8 cellular contexts compared by ENCODE assay signal in the genomic region with DNA sequence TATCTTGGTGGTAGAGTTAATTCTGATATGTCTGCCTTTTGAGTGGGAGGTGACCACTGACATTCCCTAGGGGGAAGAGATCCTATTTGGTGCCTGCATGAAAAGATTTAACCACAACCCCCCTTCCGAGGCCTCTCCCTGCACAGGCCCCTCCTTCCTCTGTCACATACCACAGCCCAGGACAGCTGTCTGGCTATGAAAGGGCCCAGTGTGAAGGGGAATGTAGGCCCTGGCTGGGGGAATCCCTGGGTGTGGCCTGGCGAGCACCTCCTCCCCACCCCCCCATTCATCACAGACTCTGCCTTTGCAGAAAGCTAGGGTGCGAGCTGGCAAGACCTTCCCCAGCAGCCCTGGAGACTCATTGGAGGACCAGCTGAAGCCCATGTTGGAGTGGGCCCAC. TPM values are rescaled to one million over a fixed set of nuclear protein-coding genes. Genes with fewer than 3 reads are reported as not detected.
A peak's percentile ranks its signal among the peaks of the same experiment; 100 is the strongest.
DNase-seq lines count a peak whose midpoint lies in the region; ATAC-seq, FAIRE-seq and TF ChIP-seq lines count a peak whose summit lies in the region.

No MANE protein-coding gene starts in this region.

- no peaks in the 10 kb centered on the region for H3K27me3 ChIP-seq in H9 (ENCODE audit: insufficient read depth, low read length)
- H3K27me3 ChIP-seq in right cardiac atrium (ENCODE audit: control insufficient read depth, insufficient read depth): no peaks in the 10 kb centered on the region

- peak; percentile 57 to 75 for ATAC-seq in right cardiac atrium
- ATAC-seq in GM21528 (IDR thresholded peaks at IDR 0.05; ENCODE audit: low FRiP score, unreplicated experiment): no peak

- H3K36me3 Mint-ChIP-seq in H9 (ENCODE audit: insufficient read depth in 1 of 3, low read depth in 3 of 3): peaks cover 79 to 99% (median 96%) of the 10 kb centered on the region in 3 experiments

- no peak overlapping the region for H4K91ac ChIP-seq in H9 (ENCODE audit: insufficient read length, low read depth, low read length)

- H2BK15ac ChIP-seq in H9 (ENCODE audit: low read depth, low read length): no peak overlapping the region

- no peak overlapping the region for H2AK5ac ChIP-seq in H9 (ENCODE audit: insufficient read length, low read length)

- H3K27ac ChIP-seq in H9 (ENCODE audit: insufficient read length, low read depth, low read length) (no peak overlapping the region), right cardiac atrium (ENCODE audit: low read length) (no peak overlapping the region)

- H3K23ac ChIP-seq in H9 (ENCODE audit: insufficient read length, low read depth, low read length): no peak overlapping the region

- H3K18ac ChIP-seq in H9 (ENCODE audit: insufficient read length, low read depth, low read length): no peak overlapping the region

- no peak for FAIRE-seq in RCC 7860 (lab: Jason Lieb, UNC)

- DNase-seq in GM10266 (ENCODE audit: extremely low spot score) (peak; percentile 77), H9 (no peak), SW480 (ENCODE audit: low spot score) (peak; percentile 100), right cardiac atrium (no peak), NOMO-1 (lab: John Stamatoyannopoulos, UW; ENCODE audit: unreplicated experiment in 2 of 2) (no peak), NCI-H1694 treated with DMSO at 0.1 percent for 48 hours (lab: John Stamatoyannopoulos, UW) (no peak), RCC 7860 (ENCODE audit: low spot score) (no peak)

- H3K4me1 Mint-ChIP-seq in H9: peaks cover 19 to 40% of the 10 kb centered on the region in 2 experiments

- peak overlapping the region in 2 of 3 experiments; percentile 92 to 95; a peak in 4 of 7 replicates for H3K27ac Mint-ChIP-seq in H9

- H3K4me3 Mint-ChIP-seq in H9: no peak overlapping the region

- no peak overlapping the region for H3K4me3 ChIP-seq in right cardiac atrium (ENCODE audit: low read length)

- H3K14ac ChIP-seq in H9 (ENCODE audit: insufficient read depth, low read length): no peak overlapping the region

- H2AFZ ChIP-seq in H9 (ENCODE audit: low read length): no peak overlapping the region

- no CpG with 5 or more reads among the region's 3 CpGs for WGBS in H9 (ENCODE audit: extremely low coverage, insufficient read length, low lambda C conversion rate)
- WGBS in right cardiac atrium: 52% methylated on average over 3 of the region's 3 CpGs

- H3K4me1 ChIP-seq in H9 (ENCODE audit: insufficient read depth, low read length) (no peaks in the 10 kb centered on the region), right cardiac atrium (ENCODE audit: control insufficient read depth, insufficient read depth, low read length) (no peaks in the 10 kb centered on the region)

- peaks cover 2% of the 10 kb centered on the region; the same call in 1 of the 2 replicates for H3K27me3 Mint-ChIP-seq in H9 (ENCODE audit: low read depth)

- no peak overlapping the region for H2BK5ac ChIP-seq in H9 (ENCODE audit: insufficient read length, low read length)

- no peak overlapping the region for H2BK120ac ChIP-seq in H9 (ENCODE audit: low read depth, low read length, poor library complexity, severe bottlenecking)

- H4K20me1 ChIP-seq in H9 (ENCODE audit: control insufficient read depth, insufficient read depth, insufficient read length): no peaks in the 10 kb centered on the region

- H3K79me1 ChIP-seq in H9 (ENCODE audit: insufficient read depth, low read depth, low read length, poor library complexity, severe bottlenecking): peaks cover 5% of the 10 kb centered on the region

- H3K4ac ChIP-seq in H9 (ENCODE audit: low read depth, low read length): no peak overlapping the region

- H4K8ac ChIP-seq in H9 (replicated peaks; ENCODE audit: insufficient read length, low read depth, low read length): no peak overlapping the region

- intact Hi-C loops in right cardiac atrium (cut with DNase I): loop anchor here in 3 of 4 donors (5.0 to 10.0 kb wide), 4 partner anchors 100 to 502 kb away; no protein-coding TSS in a partner anchor

- TF ChIP-seq CTCF in GM10266 (IDR thresholded peaks at IDR 0.05; ENCODE audit: control insufficient read depth, insufficient read depth, low read depth, missing control alignments): no peak
- no peak for TF ChIP-seq CTCF in H9 (conservative IDR thresholded peaks at IDR 0.05)

- H3K9me3 ChIP-seq in H9 (ENCODE audit: control insufficient read depth, low read depth, low read length) (no peaks in the 10 kb centered on the region), right cardiac atrium (ENCODE audit: control insufficient read depth, low read length) (no peaks in the 10 kb centered on the region)

- no peak overlapping the region for H3T11ph ChIP-seq in H9 (ENCODE audit: low read length)

- H3K4me2 ChIP-seq in H9 (ENCODE audit: insufficient read depth, insufficient read length, low read length): no peak overlapping the region

- no peak overlapping the region for H3K9ac ChIP-seq in H9 (ENCODE audit: extremely low read depth, insufficient read length, low read length)

- H4K5ac ChIP-seq in H9 (ENCODE audit: insufficient read length, low read depth, low read length): no peak overlapping the region

- no peak overlapping the region for H3K56ac ChIP-seq in H9 (ENCODE audit: insufficient read length, low read depth, low read length)

- no peak overlapping the region for H2BK12ac ChIP-seq in H9 (ENCODE audit: insufficient read length, low read depth, low read length)

- H3K9me3 Mint-ChIP-seq in H9: no peaks in the 10 kb centered on the region

- H3K23me2 ChIP-seq in H9 (ENCODE audit: insufficient read length, low read depth, low read length, poor library complexity, severe bottlenecking): no peaks in the 10 kb centered on the region

- H3K79me2 ChIP-seq in H9 (ENCODE audit: insufficient read depth, low read length): no peaks in the 10 kb centered on the region

- no peak overlapping the region for H2BK20ac ChIP-seq in H9 (ENCODE audit: low read depth, low read length, poor library complexity, severe bottlenecking)

RNA-seq across cellular contexts. Expression of a gene that starts 27.4 kb away (rescaled TPM):
- total RNA-seq in H9 (2021) (286 and 289 TPM in 2 replicates), right cardiac atrium (100 to 1,000 TPM in 1 of 4 donors, 10 to 100 TPM in 3; 71.9 to 110 (median 84.3) TPM)
- 47.0 TPM for polyA plus RNA-seq in right cardiac atrium

RNA-seq across cellular contexts. Expression of a gene that starts 30.1 kb away (rescaled TPM):
- total RNA-seq in H9 (2021): 980 and 996 TPM in 2 replicates
- under 1 TPM; 0.28 to 0.65 (median 0.59) TPM for total RNA-seq in right cardiac atrium
- 0.52 TPM for polyA plus RNA-seq in right cardiac atrium

RNA-seq across cellular contexts. Expression of a gene that starts 49.0 kb away (rescaled TPM):
- total RNA-seq in H9 (2021): 65.0 and 66.1 TPM in 2 replicates
- total RNA-seq in right cardiac atrium: 10 to 100 TPM; 36.2 to 44.8 (median 40.7) TPM
- 53.6 TPM for polyA plus RNA-seq in right cardiac atrium

Comparison
In these comparisons a context has a peak if more than half of its experiments do, and no peak if none do; other contexts are left out.
1. DNase-seq: peak in GM10266 (single experiment) and SW480 (single experiment); none in H9 (single experiment), right cardiac atrium (0 of 3), NOMO-1 (0 of 2), NCI-H1694 treated with DMSO at 0.1 percent for 48 hours (single experiment) and RCC 7860 (single experiment).
2. RNA of a gene that starts 30.1 kb away (total RNA-seq): 980 to 996 TPM in H9; 0.28 to 0.65 TPM in right cardiac atrium; every median in the first group is over 100 times any median in the second.